1 cellular context compared by ENCODE assay signal in genomic region chr1:80155371-80155770, GRCh38.
TF ChIP-seq lines count a peak whose summit lies in the region.

No MANE protein-coding gene starts in this region.

TF ChIP-seq in Ishikawa, 13 proteins besides CTCF, POLR2A, EP300 and RAD21 (continued from another document):
- TF ChIP-seq TEAD4 (IDR thresholded peaks at IDR 0.05) (no peak), ZBTB7A (IDR thresholded peaks at IDR 0.05; ENCODE audit: low read depth) (no peak), USF1 (IDR thresholded peaks at IDR 0.05) (no peak), CREB1 (IDR thresholded peaks at IDR 0.05; ENCODE audit: low read depth) (no peak), YY1 (IDR thresholded peaks at IDR 0.05; ENCODE audit: low read depth) (no peak), TAF1 (IDR thresholded peaks at IDR 0.05; ENCODE audit: low read depth) (no peak), FOXM1 (IDR thresholded peaks at IDR 0.05; ENCODE audit: borderline replicate concordance, low read depth) (no peak), CEBPB (IDR thresholded peaks at IDR 0.05) (no peak)
